In the genomic region with DNA sequence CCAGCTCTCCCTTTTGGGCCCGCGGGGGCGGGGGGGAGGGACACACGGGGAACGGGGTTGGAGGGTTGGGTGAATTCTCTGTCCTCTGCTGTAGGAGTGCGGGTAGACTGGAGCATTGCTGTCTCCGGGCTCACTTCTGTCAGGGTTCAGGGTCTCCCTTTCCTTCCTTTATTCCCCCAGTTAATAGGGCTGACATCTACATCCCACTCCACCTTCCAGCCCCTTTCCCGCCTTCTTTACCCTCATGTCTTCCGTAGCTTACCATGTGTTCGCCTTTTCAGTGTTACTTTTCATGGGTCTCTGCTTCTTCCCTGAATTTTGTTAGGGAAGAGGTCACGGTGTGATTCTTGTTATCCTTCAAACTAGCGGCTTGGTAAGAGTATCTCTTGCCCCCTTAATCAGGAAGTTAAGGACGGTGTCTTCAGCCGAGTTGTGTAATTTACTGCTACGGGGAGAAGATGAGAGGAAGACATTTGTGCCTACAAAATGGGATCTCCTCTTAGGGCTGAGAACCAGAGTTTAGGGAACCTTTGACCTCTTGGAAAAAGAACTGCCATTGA, we compare ENCODE assay signal across 8 cellular contexts. TPM values are rescaled to one million over a fixed set of nuclear protein-coding genes. Genes with fewer than 3 reads are reported as not detected.
DNase-seq lines count a peak whose midpoint lies in the region; ATAC-seq and TF ChIP-seq lines count a peak whose summit lies in the region.

No MANE protein-coding gene starts in this region.

- H3K4me1 ChIP-seq in ACC112 (ENCODE audit: control insufficient read depth, insufficient read depth, low read length, unreplicated experiment) (peaks cover 16% of the 10 kb centered on the region), MM.1S (ENCODE audit: low read length) (peaks cover 16% of the 10 kb centered on the region), testis (peaks cover 25% of the 10 kb centered on the region)

- TF ChIP-seq POLR2A in GM18526 (IDR thresholded peaks at IDR 0.05; ENCODE audit: extremely low read depth, insufficient read length), result peak; percentile 3
- no peak for TF ChIP-seq POLR2A in testis (IDR thresholded peaks at IDR 0.05)

- in situ Hi-C loops in astrocyte of the spinal cord (cut with HindIII; ENCODE audit: low sequenced_read_pairs), result no loop called here

- H3K4me3 ChIP-seq in ACC112 (ENCODE audit: low read depth, low read length), result peak overlapping the region; percentile 95
- H3K4me3 ChIP-seq in MM.1S (ENCODE audit: low read length), result peak overlapping the region; percentile 69
- peak overlapping the region; percentile 81 for H3K4me3 ChIP-seq in astrocyte of the spinal cord (ENCODE audit: low read depth, low read length)
- peak overlapping the region; percentile 75 to 96 for H3K4me3 ChIP-seq in testis

- H3K9me2 ChIP-seq in MM.1S (replicated peaks; ENCODE audit: insufficient read depth, low read length), result no peaks in the 10 kb centered on the region

- H3K27ac ChIP-seq in ACC112 (ENCODE audit: low read depth, low read length) (peak overlapping the region; percentile 63), MM.1S (ENCODE audit: low read length) (peak overlapping the region; percentile 39; the same call in 1 of the 2 replicates), testis (peak overlapping the region; percentile 96 to 97)

- H3F3A ChIP-seq in MM.1S (ENCODE audit: insufficient read depth, low read length), result peaks cover 3% of the 10 kb centered on the region; the same call in 1 of the 2 replicates

- ATAC-seq in left lobe of liver (no peak), GM21576 (IDR thresholded peaks at IDR 0.05; ENCODE audit: unreplicated experiment) (no peak), HG02970 (IDR thresholded peaks at IDR 0.05; ENCODE audit: low FRiP score, unreplicated experiment) (no peak)

- peak overlapping the region; percentile 77 for H3K4me2 ChIP-seq in MM.1S (ENCODE audit: low read depth, low read length)

- TF ChIP-seq CTCF in MM.1S (IDR thresholded peaks at IDR 0.05; ENCODE audit: low read length) (no peak), astrocyte of the spinal cord (IDR thresholded peaks at IDR 0.05; ENCODE audit: low read depth, low read length) (no peak), testis (IDR thresholded peaks at IDR 0.05) (no peak)

- H3K27me3 ChIP-seq in ACC112 (ENCODE audit: insufficient read depth, low read length) (no peaks in the 10 kb centered on the region), MM.1S (replicated peaks; ENCODE audit: insufficient read depth, low read length) (no peaks in the 10 kb centered on the region), testis (no peaks in the 10 kb centered on the region)

- H3K9me3 ChIP-seq in MM.1S (replicated peaks; ENCODE audit: insufficient read depth, low read length), result no peaks in the 10 kb centered on the region
- no peaks in the 10 kb centered on the region for H3K9me3 ChIP-seq in testis

- H3K79me2 ChIP-seq in ACC112 (ENCODE audit: control insufficient read depth, insufficient read depth, low read length, unreplicated experiment) (peaks cover 54% of the 10 kb centered on the region), MM.1S (ENCODE audit: low read length) (peaks cover 56% of the 10 kb centered on the region)

- no peak for DNase-seq in MM.1S
- DNase-seq in astrocyte of the spinal cord (ENCODE audit: low read depth, low spot score), result peak; percentile 15
- DNase-seq in left lobe of liver (ENCODE audit: low spot score), result peak; percentile 65
- no peak for DNase-seq in testis

- H2AFZ ChIP-seq in ACC112 (ENCODE audit: low read length, unreplicated experiment) (peak overlapping the region; percentile 74), MM.1S (ENCODE audit: low read length) (no peak overlapping the region)

- no peaks in the 10 kb centered on the region for H4K20me1 ChIP-seq in MM.1S (ENCODE audit: insufficient read depth, low read length)

- no peaks in the 10 kb centered on the region for H3K36me3 ChIP-seq in ACC112 (ENCODE audit: insufficient read depth, low read length)
- H3K36me3 ChIP-seq in MM.1S (replicated peaks; ENCODE audit: insufficient read depth, low read length), result no peaks in the 10 kb centered on the region
- no peaks in the 10 kb centered on the region for H3K36me3 ChIP-seq in testis (ENCODE audit: low read depth, missing control alignments)

- WGBS in testis, 2 donors, result 0 to 1% methylated on average over 15 of the region's 15 CpGs

- intact Hi-C loops in testis (cut with DNase I; ENCODE audit: low total_unique reads), result no loop called here

- peak overlapping the region; percentile 63; the same call in 1 of the 2 replicates for H3K9ac ChIP-seq in MM.1S (ENCODE audit: low read length)

RNA-seq across cellular contexts. Expression of a gene that starts 0.9 kb away (rescaled TPM):
- total RNA-seq in left lobe of liver (30.0 TPM), testis (10 to 100 TPM; 20.8 to 27.6 TPM)
- polyA plus RNA-seq in testis (ENCODE audit: insufficient read depth, low read depth, low replicate concordance), result 42.8 TPM

Comparison
In these comparisons a context has a peak if more than half of its experiments do, and no peak if none do; other contexts are left out.
1. H3K27ac ChIP-seq: peak in every context shown above with its lines; median percentile 96 in testis; 63 in ACC112; 39 in MM.1S.
2. DNase-seq: peak in astrocyte of the spinal cord (single experiment) and left lobe of liver (single experiment); none in MM.1S (single experiment) and testis (single experiment).
3. Peak in every context shown above with its lines, with median percentiles within 50 percentile points of each other: H3K4me3 ChIP-seq.